ENCODE assay signal across 9 cellular contexts in the genomic region with DNA sequence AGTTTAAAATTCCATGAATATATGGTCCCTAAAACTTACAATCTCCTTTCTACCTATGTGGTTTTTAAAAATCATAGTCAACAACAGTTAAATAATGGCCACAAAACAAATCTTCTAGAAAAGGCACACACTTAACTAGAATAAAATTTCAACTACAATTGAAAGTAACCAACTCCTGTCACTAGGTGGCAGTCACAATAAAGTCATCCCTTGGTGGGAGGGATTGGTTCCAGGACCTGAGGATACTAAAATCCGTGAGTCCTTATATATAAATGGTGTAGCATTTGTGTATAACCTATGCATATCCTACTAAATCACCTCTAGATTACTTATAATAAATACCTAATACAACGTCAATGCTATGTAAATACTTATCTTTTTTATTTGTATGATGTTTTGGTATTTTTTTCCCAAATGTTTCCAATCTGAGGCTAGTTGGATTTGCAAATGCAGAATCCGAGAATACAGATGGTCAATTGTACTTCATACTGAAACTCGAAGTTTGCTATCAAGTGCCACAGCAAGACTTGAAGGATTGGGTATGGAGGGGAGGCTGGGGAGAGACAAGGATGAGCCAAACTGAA.
DNase-seq lines count a peak whose midpoint lies in the region; ATAC-seq and TF ChIP-seq lines count a peak whose summit lies in the region.
"Had no signal": no experiment of that assay in that cellular context is flagged by ENCODE, and none has a peak within 500 bp of the region (broad histone marks: within the 10 kb centered on the region; RNA-seq: fewer than 3 reads in every experiment).

No MANE protein-coding gene starts in this region.

- H2BK120ac ChIP-seq in neuronal stem cell (ENCODE audit: low read depth, low read length): no peak overlapping the region

- no peak overlapping the region for H3K4me3 ChIP-seq in Jurkat, Clone E6-1 (ENCODE audit: low read length)
- H3K4me3 ChIP-seq in esophagus squamous epithelium (no peak overlapping the region), neuronal stem cell (ENCODE audit: low read length in 2 of 2) (no peak overlapping the region)

- no peaks in the 10 kb centered on the region for H3K79me1 ChIP-seq in neuronal stem cell (ENCODE audit: low read depth, low read length)

- no peak overlapping the region for H2AK5ac ChIP-seq in neuronal stem cell (ENCODE audit: low read depth, low read length)

- no peak overlapping the region for H3K23ac ChIP-seq in neuronal stem cell (ENCODE audit: low read depth, low read length, poor library complexity)

- H3K36me3 ChIP-seq in esophagus squamous epithelium (no peaks in the 10 kb centered on the region), neuronal stem cell (replicated peaks in 1 of 2; ENCODE audit: control insufficient read depth in 2 of 2, insufficient read depth in 2 of 2, low read length in 2 of 2) (no peaks in the 10 kb centered on the region)

- no peak for ATAC-seq in HG02981 (IDR thresholded peaks at IDR 0.05; ENCODE audit: unreplicated experiment)

- peak overlapping the region; percentile 83 for H2AFZ ChIP-seq in neuronal stem cell (ENCODE audit: low read length)

- 10 to 16% methylated on average over 4 of the region's 4 CpGs for WGBS in esophagus squamous epithelium, 2 donors
- WGBS in neuronal stem cell (ENCODE audit: extremely low coverage in 2 of 2, insufficient read length in 2 of 2, insufficient replicate concordance in 1 of 2), 2 donors: no CpG with 5 or more reads among the region's 4 CpGs

- no peak overlapping the region for H4K91ac ChIP-seq in neuronal stem cell (ENCODE audit: low read depth, low read length, poor library complexity)

- DNase-seq in DMS53 treated with DMSO at 0.1 percent for 48 hours (lab: John Stamatoyannopoulos, UW; ENCODE audit: unreplicated experiment) (peak; percentile 29), SK-MEL-5 (ENCODE audit: low read depth, low spot score) (peak; percentile 68), esophagus squamous epithelium (lab: John Stamatoyannopoulos, UW) (no peak), neuronal stem cell (ENCODE audit: low spot score) (peak; percentile 23), GF-D8 (lab: John Stamatoyannopoulos, UW) (no peak), SIG-M5 treated with dmso at 0.1 percent for 504 hours (lab: John Stamatoyannopoulos, UW; ENCODE audit: unreplicated experiment) (no peak)
- DNase-seq in Jurkat, Clone E6-1 (ENCODE audit: low read depth, low spot score): peak; percentile 34
- DNase-seq: activated B cell treated with CpG ODN at 0.5 μM for 24 hours had no signal

- no peaks in the 10 kb centered on the region for H3K9me3 ChIP-seq in esophagus squamous epithelium
- peaks cover 0 to 4% of the 10 kb centered on the region in 2 donors for H3K9me3 ChIP-seq in neuronal stem cell (replicated peaks in 1 of 2; ENCODE audit: control insufficient read depth in 2 of 2, insufficient read depth in 1 of 2, low read depth in 1 of 2, low read length in 2 of 2)

- H3K9ac ChIP-seq in neuronal stem cell (ENCODE audit: low read depth, low read length, poor library complexity): no peak overlapping the region

- peaks cover 8 to 22% (median 11%) of the 10 kb centered on the region in 3 donors for H3K4me1 ChIP-seq in esophagus squamous epithelium
- peaks cover 3 to 21% of the 10 kb centered on the region in 2 donors for H3K4me1 ChIP-seq in neuronal stem cell (ENCODE audit: control insufficient read depth in 2 of 2, insufficient read depth in 1 of 2, low read depth in 1 of 2, low read length in 2 of 2)

- H3K4ac ChIP-seq in neuronal stem cell (ENCODE audit: low read length): no peak overlapping the region

- TF ChIP-seq POLR2A in esophagus squamous epithelium (IDR thresholded peaks at IDR 0.05): no peak

- no peak overlapping the region for H3K18ac ChIP-seq in neuronal stem cell (ENCODE audit: low read length)

- no peak overlapping the region for H3K4me2 ChIP-seq in neuronal stem cell (ENCODE audit: insufficient read depth, low read length, poor library complexity, severe bottlenecking)

- no peak overlapping the region for H3K14ac ChIP-seq in neuronal stem cell (ENCODE audit: low read length)

- in situ Hi-C loops in SK-MEL-5 (cut with HindIII; ENCODE audit: low pct_unique_long_range_greater_than_20kb, low sequenced_read_pairs): no loop called here

- H2BK15ac ChIP-seq in neuronal stem cell (ENCODE audit: low read length): no peak overlapping the region

- intact Hi-C loops in esophagus squamous epithelium (cut with DNase I): loop anchor here (5.0 kb wide), 1 partner anchor 50 kb away; no protein-coding TSS in a partner anchor

- H3K27ac ChIP-seq in esophagus squamous epithelium (peak overlapping the region in 3 of 4 donors; percentile 51 to 65 (median 64)), neuronal stem cell (replicated peaks; ENCODE audit: low read length) (no peak overlapping the region)

- H3K27me3 ChIP-seq in esophagus squamous epithelium (no peaks in the 10 kb centered on the region), neuronal stem cell (ENCODE audit: control insufficient read depth in 3 of 3, insufficient read depth in 3 of 3, low read depth in 1 of 3, low read length in 3 of 3) (no peaks in the 10 kb centered on the region)

- H2BK5ac ChIP-seq in neuronal stem cell (ENCODE audit: low read length): no peak overlapping the region

- TF ChIP-seq CTCF in esophagus squamous epithelium (IDR thresholded peaks at IDR 0.05): peak; percentile 17 to 67 (median 54)

- no peak overlapping the region for H2BK12ac ChIP-seq in neuronal stem cell (ENCODE audit: low read length)

- no peak overlapping the region for H4K8ac ChIP-seq in neuronal stem cell (ENCODE audit: low read depth, low read length)

Comparison
In these comparisons a context has a peak if more than half of its experiments do, and no peak if none do; other contexts are left out.
1. DNase-seq: peak in DMS53 treated with DMSO at 0.1 percent for 48 hours (single experiment), Jurkat, Clone E6-1 (single experiment), SK-MEL-5 (single experiment) and neuronal stem cell (single experiment); none in esophagus squamous epithelium (single experiment), GF-D8 (single experiment) and SIG-M5 treated with dmso at 0.1 percent for 504 hours (single experiment).